ENCODE assay signal across 8 cellular contexts in genomic region chr15:92898988-92899909, GRCh38. TPM values are rescaled to one million over a fixed set of nuclear protein-coding genes. Genes with fewer than 3 reads are reported as not detected.
A peak's percentile ranks its signal among the peaks of the same experiment; 100 is the strongest.
DNase-seq lines count a peak whose midpoint lies in the region; ATAC-seq and TF ChIP-seq lines count a peak whose summit lies in the region.

No MANE protein-coding gene starts in this region.

- peaks cover 85% of the 10 kb centered on the region for H3F3A ChIP-seq in SK-N-SH (replicated peaks; ENCODE audit: insufficient read depth)

- peak overlapping the region; percentile 99 for H3K4me3 Mint-ChIP-seq in activated T-cell treated with anti-CD3 and anti-CD28 coated beads, Interleukin-2, amount 50 U/mL, for 24 hours
- H3K4me3 Mint-ChIP-seq in stimulated activated memory B cell treated with anti-CD40 and anti-IgM and Interleukin-4, amounts not matched to agents 10 μg/mL and 1 μg/mL and 100 μg/mL, for 72 hours: peak overlapping the region; percentile 60

- H3K36me3 Mint-ChIP-seq in activated T-cell treated with anti-CD3 and anti-CD28 coated beads, Interleukin-2, amount 50 U/mL, for 24 hours (ENCODE audit: low read depth): peaks cover 94% of the 10 kb centered on the region
- peaks cover 61% of the 10 kb centered on the region for H3K36me3 Mint-ChIP-seq in stimulated activated memory B cell treated with anti-CD40 and anti-IgM and Interleukin-4, amounts not matched to agents 10 μg/mL and 1 μg/mL and 100 μg/mL, for 72 hours

- H3K4me1 ChIP-seq in SK-N-SH (ENCODE audit: control insufficient read depth in 1 of 2, insufficient read depth in 2 of 2, low read depth in 1 of 2, low read length in 1 of 2): peaks cover 0 to 2% of the 10 kb centered on the region in 2 experiments; a peak in 2 of 4 replicates
- H3K4me1 ChIP-seq in esophagus muscularis mucosa: peaks cover 38 to 78% (median 63%) of the 10 kb centered on the region in 4 donors

- H3K27ac Mint-ChIP-seq in activated T-cell treated with anti-CD3 and anti-CD28 coated beads, Interleukin-2, amount 50 U/mL, for 24 hours: peak overlapping the region; percentile 99
- H3K27ac Mint-ChIP-seq in stimulated activated memory B cell treated with anti-CD40 and anti-IgM and Interleukin-4, amounts not matched to agents 10 μg/mL and 1 μg/mL and 100 μg/mL, for 72 hours: peak overlapping the region; percentile 99

- H3K4me1 Mint-ChIP-seq in activated T-cell treated with anti-CD3 and anti-CD28 coated beads, Interleukin-2, amount 50 U/mL, for 24 hours (ENCODE audit: low read depth): peaks cover 56% of the 10 kb centered on the region
- H3K4me1 Mint-ChIP-seq in stimulated activated memory B cell treated with anti-CD40 and anti-IgM and Interleukin-4, amounts not matched to agents 10 μg/mL and 1 μg/mL and 100 μg/mL, for 72 hours: peaks cover 53% of the 10 kb centered on the region

- peaks cover 17% of the 10 kb centered on the region for H3K9me3 Mint-ChIP-seq in activated T-cell treated with anti-CD3 and anti-CD28 coated beads, Interleukin-2, amount 50 U/mL, for 24 hours
- H3K9me3 Mint-ChIP-seq in stimulated activated memory B cell treated with anti-CD40 and anti-IgM and Interleukin-4, amounts not matched to agents 10 μg/mL and 1 μg/mL and 100 μg/mL, for 72 hours: peaks cover 7% of the 10 kb centered on the region

- H3K27me3 Mint-ChIP-seq in activated T-cell treated with anti-CD3 and anti-CD28 coated beads, Interleukin-2, amount 50 U/mL, for 24 hours: no peaks in the 10 kb centered on the region
- H3K27me3 Mint-ChIP-seq in stimulated activated memory B cell treated with anti-CD40 and anti-IgM and Interleukin-4, amounts not matched to agents 10 μg/mL and 1 μg/mL and 100 μg/mL, for 72 hours: no peaks in the 10 kb centered on the region

- no peak for TF ChIP-seq RAD21 in SK-N-SH (IDR thresholded peaks at IDR 0.05; ENCODE audit: low read length)

- H4K20me1 ChIP-seq in SK-N-SH (ENCODE audit: insufficient read depth): no peaks in the 10 kb centered on the region; the same call in 1 of the 2 replicates

- POLR2A ChIA-PET in SK-N-SH (lab: Yijun Ruan, JAX): interaction anchor here (0.5 to 2.8 kb wide), 9 partner anchors 16 to 90 kb away, joined by 3 to 43 read pairs (median 5); no protein-coding TSS in a partner anchor

- TF ChIP-seq CTCF in SK-N-SH (IDR thresholded peaks at IDR 0.05) (peak; percentile 67), esophagus muscularis mucosa (IDR thresholded peaks at IDR 0.05) (peak in 1 of 3 experiments; percentile 30)

- intact Hi-C loops in esophagus muscularis mucosa (cut with DNase I): no loop called here

- H3K27me3 ChIP-seq in SK-N-SH (ENCODE audit: insufficient read depth) (no peaks in the 10 kb centered on the region), esophagus muscularis mucosa (no peaks in the 10 kb centered on the region)

- peak overlapping the region; percentile 98; the same call in 1 of the 2 replicates for H3K9ac ChIP-seq in SK-N-SH

- TF ChIP-seq POLR2A in esophagus muscularis mucosa (IDR thresholded peaks at IDR 0.05; ENCODE audit: low read depth): no peak

- ATAC-seq in stimulated activated memory B cell treated with anti-CD40 and anti-IgM and Interleukin-4, amounts not matched to agents 10 μg/mL and 1 μg/mL and 100 μg/mL, for 72 hours: no peak
- ATAC-seq in GM21825 (IDR thresholded peaks at IDR 0.05; ENCODE audit: unreplicated experiment): no peak

- 94% methylated on average over 6 of the region's 6 CpGs for WGBS in SK-N-SH (ENCODE audit: low lambda C conversion rate)
- 78% methylated on average over 6 of the region's 6 CpGs for WGBS in esophagus muscularis mucosa

- H3K36me3 ChIP-seq in SK-N-SH (replicated peaks in 1 of 2; ENCODE audit: control insufficient read depth in 1 of 2, insufficient read depth in 2 of 2, low read length in 1 of 2) (peaks cover 45 to 81% of the 10 kb centered on the region in 2 experiments), esophagus muscularis mucosa (peaks cover 9 to 29% (median 16%) of the 10 kb centered on the region in 4 donors)

- H3K27ac ChIP-seq in SK-N-SH (ENCODE audit: low read depth in 2 of 2, low read length in 1 of 2) (peak overlapping the region; percentile 99 to 100), esophagus muscularis mucosa (replicated peaks in 1 of 4) (peak overlapping the region; percentile 89 to 98 (median 94))

- no peak overlapping the region; the same call in 1 of the 2 replicates for H2AFZ ChIP-seq in SK-N-SH (ENCODE audit: low read depth)

- H3K4me3 ChIP-seq in SK-N-SH (ENCODE audit: low read depth in 2 of 2, low read length in 1 of 2): peak overlapping the region; percentile 77 to 86; a peak in 2 of 4 replicates
- H3K4me3 ChIP-seq in esophagus muscularis mucosa: peak overlapping the region in 3 of 4 donors; percentile 50 to 71 (median 65)

- H3K9me2 ChIP-seq in SK-N-SH: no peaks in the 10 kb centered on the region

- no peak for TF ChIP-seq EP300 in SK-N-SH (IDR thresholded peaks at IDR 0.05; ENCODE audit: borderline replicate concordance in 1 of 2, low read depth in 1 of 2, low read length in 1 of 2)
- TF ChIP-seq EP300 in esophagus muscularis mucosa (IDR thresholded peaks at IDR 0.05): no peak

- H3K79me2 ChIP-seq in SK-N-SH (ENCODE audit: insufficient read depth): peaks cover 97% of the 10 kb centered on the region

- H3K4me2 ChIP-seq in SK-N-SH: peak overlapping the region; percentile 82; the same call in 1 of the 2 replicates

- CTCF ChIA-PET in SK-N-SH (lab: Yijun Ruan, JAX): interaction anchor here (0.7 to 1.9 kb wide), 7 partner anchors 9 to 102 kb away, joined by 3 to 7 read pairs (median 4); no protein-coding TSS in a partner anchor

- H3K9me3 ChIP-seq in SK-N-SH (no peaks in the 10 kb centered on the region), esophagus muscularis mucosa (no peaks in the 10 kb centered on the region)

- no peak for DNase-seq in activated T-cell treated with anti-CD3 and anti-CD28 coated beads, Interleukin-2, amount 50 U/mL, for 24 hours
- DNase-seq in activated T-cell treated with anti-CD3 and anti-CD28 coated beads, Interleukin-2, amount 50 U/mL, for 1 hour: no peak
- DNase-seq in SK-N-SH (no peak), esophagus muscularis mucosa (ENCODE audit: extremely low spot score) (no peak), GM19240 (ENCODE audit: insufficient read length, low spot score) (no peak), foreskin melanocyte (no peak)

TF ChIP-seq in SK-N-SH, 30 proteins besides CTCF, POLR2A, EP300 and RAD21:
- TF ChIP-seq FOSL2 (IDR thresholded peaks at IDR 0.05; ENCODE audit: borderline replicate concordance, low read depth): no peak
- no peak for TF ChIP-seq RFX5 (IDR thresholded peaks at IDR 0.05; ENCODE audit: low read length)
- TF ChIP-seq SIN3A (IDR thresholded peaks at IDR 0.05; ENCODE audit: borderline replicate concordance, low read depth, low read length): no peak
- TF ChIP-seq MEF2A (IDR thresholded peaks at IDR 0.05; ENCODE audit: borderline replicate concordance, low read depth): no peak
- TF ChIP-seq EZH2phosphoT487 (IDR thresholded peaks at IDR 0.05; ENCODE audit: borderline replicate concordance, low read depth): no peak
- no peak for TF ChIP-seq REST (IDR thresholded peaks at IDR 0.05; ENCODE audit: low read depth, low read length)
- no peak for TF ChIP-seq FOXM1 (IDR thresholded peaks at IDR 0.05; ENCODE audit: low read depth)
- no peak for TF ChIP-seq TEAD4 (IDR thresholded peaks at IDR 0.05; ENCODE audit: borderline replicate concordance, insufficient read depth)
- no peak for TF ChIP-seq GABPA (IDR thresholded peaks at IDR 0.05; ENCODE audit: low read depth)

RNA-seq across cellular contexts. Expression of gene CHD2, which starts 0.9 kb away (rescaled TPM):
- polyA plus RNA-seq in SK-N-SH (2012; rRNA removed): 25.3 and 28.6 TPM in 2 replicates
- polyA plus RNA-seq in SK-N-SH (2012; cell fraction: cytosol; rRNA removed): 21.5 and 21.8 TPM in 2 replicates
- polyA plus RNA-seq in SK-N-SH (2012; cell fraction: nucleus; rRNA removed): 73.6 and 98.5 TPM in 2 replicates
- total RNA-seq in esophagus muscularis mucosa: 10 to 100 TPM; 54.3 to 86.0 (median 62.8) TPM
